In genomic region chr9:19020886-19021285, GRCh38 we compare ENCODE assay signal across 7 cellular contexts. TPM values are rescaled to one million over a fixed set of nuclear protein-coding genes. Genes with fewer than 3 reads are reported as not detected.
"Had no signal": no experiment of that assay in that cellular context is flagged by ENCODE, and none has a peak within 500 bp of the region (broad histone marks: within the 10 kb centered on the region; RNA-seq: fewer than 3 reads in every experiment).

No MANE protein-coding gene starts in this region.

- DNase-seq: GM23248, GOT3, H7, HFFc6, IMR-90 had no signal

RNA-seq across cellular contexts. Expression of gene SAXO1, which starts 12.1 kb away (rescaled TPM):
- total RNA-seq: GM23248, HFFc6, HT-29, IMR-90, K562 had no signal
- polyA plus RNA-seq: IMR-90 had no signal
